ENCODE assay signal across 10 cellular contexts in genomic region chr1:198168180-198168579, GRCh38. TPM values are rescaled to one million over a fixed set of nuclear protein-coding genes. Genes with fewer than 3 reads are reported as not detected.
A peak's percentile ranks its signal among the peaks of the same experiment; 100 is the strongest.
DNase-seq lines count a peak whose midpoint lies in the region; ATAC-seq, FAIRE-seq and TF ChIP-seq lines count a peak whose summit lies in the region.
"Had no signal": no experiment of that assay in that cellular context is flagged by ENCODE, and none has a peak within 500 bp of the region (broad histone marks: within the 10 kb centered on the region; RNA-seq: fewer than 3 reads in every experiment).

No MANE protein-coding gene starts in this region.

- DNase-seq in activated CD4-positive, alpha-beta T cell treated with anti-CD3 and anti-CD28 coated beads for 36 hours: no peak
- no peak for DNase-seq in activated CD4-positive, alpha-beta T cell treated with anti-CD3 and anti-CD28 coated beads for 48 hours
- DNase-seq in Jurkat, Clone E6-1 (ENCODE audit: low read depth, low spot score): no peak
- DNase-seq in K562 (ENCODE audit: extremely low read depth in 1 of 4, low spot score in 3 of 4): peak in 1 of 4 experiments; percentile 10
- no peak for DNase-seq in gastrocnemius medialis
- no peak for DNase-seq in NCI-H1105 (lab: John Stamatoyannopoulos, UW)
- no peak for DNase-seq in NCI-H2227 treated with DMSO at 0.1 percent for 48 hours (lab: John Stamatoyannopoulos, UW)
- DNase-seq in NCI-H1105 treated with DMSO at 0.1 percent for 48 hours (lab: John Stamatoyannopoulos, UW): no peak
- DNase-seq: stimulated activated naive CD4-positive, alpha-beta T cell treated with Interleukin-2 at 50 U/mL for 16 hours had no signal

- H3K27ac ChIP-seq in K562 (ENCODE audit: extremely low read depth, low read depth, low read length) (no peak overlapping the region; the same call in 2 of the 3 replicates), gastrocnemius medialis (peak overlapping the region; percentile 52 to 70 (median 62))
- H3K27ac ChIP-seq: parathyroid adenoma had no signal

- no peaks in the 10 kb centered on the region for H3K9me1 ChIP-seq in K562 (ENCODE audit: control insufficient read depth, insufficient read depth, low read length)

- H3K4me1 Mint-ChIP-seq in activated CD4-positive, alpha-beta T cell treated with anti-CD3 and anti-CD28 coated beads for 36 hours: peaks cover 94% of the 10 kb centered on the region

- no peak for TF ChIP-seq EP300 in K562 (IDR thresholded peaks at IDR 0.05; ENCODE audit: low read length)

- H3K27me3 Mint-ChIP-seq in activated CD4-positive, alpha-beta T cell treated with anti-CD3 and anti-CD28 coated beads for 36 hours: no peaks in the 10 kb centered on the region

- H3K9ac ChIP-seq in K562 (ENCODE audit: insufficient read depth in 1 of 2, low read depth in 2 of 2, low read length in 2 of 2): peak overlapping the region in 1 of 2 experiments; percentile 15; a peak in 1 of 4 replicates
- H3K9ac ChIP-seq: parathyroid adenoma had no signal

- CTCF ChIA-PET in activated CD4-positive, alpha-beta T cell treated with anti-CD3 and anti-CD28 coated beads for 36 hours (lab: Charles Lee): interaction anchor here (0.7 to 2.3 kb wide), 3 partner anchors 10 to 212 kb away, joined by 3 to 8 read pairs (median 4); no protein-coding TSS in a partner anchor
- CTCF ChIA-PET in K562 (lab: Yijun Ruan, JAX; ENCODE audit: low intra/inter-chr PET ratio): no interaction called here

- H3K4me2 ChIP-seq in K562 (ENCODE audit: insufficient read depth, low read length): peak overlapping the region; percentile 9; the same call in 1 of the 2 replicates

- H3K79me2 ChIP-seq in K562 (ENCODE audit: control insufficient read depth, insufficient read depth, low read length): peaks cover 97% of the 10 kb centered on the region

- H3K9me3 ChIP-seq in K562 (replicated peaks; ENCODE audit: control insufficient read depth, insufficient read depth, low read depth, low read length) (no peaks in the 10 kb centered on the region), gastrocnemius medialis (no peaks in the 10 kb centered on the region)

- TF ChIP-seq POLR2A in K562 (conservative IDR thresholded peaks at IDR 0.05) (no peak), gastrocnemius medialis (IDR thresholded peaks at IDR 0.05) (no peak)

- in situ Hi-C loops in K562 (cut with MboI): no loop called here
- in situ Hi-C loops in gastrocnemius medialis (cut with MboI; ENCODE audit: low sequenced_read_pairs in 4 of 4): loop anchor here in 1 of 4 donors (25.0 kb wide), 1 partner anchor 256 kb away; the partner anchor contains the start of genes C1orf53 and LHX9

- peaks cover 21% of the 10 kb centered on the region; the same call in 1 of the 2 replicates for H4K20me1 ChIP-seq in K562 (replicated peaks; ENCODE audit: control insufficient read depth, insufficient read depth, low read length)

- ATAC-seq in activated CD4-positive, alpha-beta T cell treated with anti-CD3 and anti-CD28 coated beads for 36 hours: no peak
- peak; percentile 15; the same call in 2 of the 3 replicates for ATAC-seq in K562
- no peak for ATAC-seq in gastrocnemius medialis

- peaks cover 0 to 49% of the 10 kb centered on the region in 2 experiments; a peak in 3 of 5 replicates for H3K4me1 ChIP-seq in K562 (replicated peaks in 1 of 2; ENCODE audit: control insufficient read depth in 2 of 2, insufficient read depth in 2 of 2, low read length in 2 of 2)
- peaks cover 44 to 87% of the 10 kb centered on the region in 2 donors for H3K4me1 ChIP-seq in gastrocnemius medialis

- no peak for FAIRE-seq in K562 (lab: Jason Lieb, UNC)

- H3K36me3 Mint-ChIP-seq in activated CD4-positive, alpha-beta T cell treated with anti-CD3 and anti-CD28 coated beads for 36 hours (ENCODE audit: low read depth): peaks cover 12% of the 10 kb centered on the region

- peak overlapping the region; percentile 93 for H3K27ac Mint-ChIP-seq in activated CD4-positive, alpha-beta T cell treated with anti-CD3 and anti-CD28 coated beads for 36 hours

- TF ChIP-seq CTCF in K562 (IDR thresholded peaks at IDR 0.05 in 2 of 3, conservative IDR thresholded peaks at IDR 0.05 in 1 of 3; ENCODE audit: insufficient read depth in 2 of 3, low read depth in 1 of 3, low read length in 3 of 3) (no peak), gastrocnemius medialis (IDR thresholded peaks at IDR 0.05 in 4 of 5, conservative IDR thresholded peaks at IDR 0.05 in 1 of 5) (no peak)

- no TSS peak for BruUV-seq in K562 (replicated peaks; lab: Mats Ljungman, UMichigan)

- peak overlapping the region; percentile 30 for H3K4me3 ChIP-seq in Jurkat, Clone E6-1 (ENCODE audit: low read length)
- H3K4me3 ChIP-seq in K562 (no peak overlapping the region), gastrocnemius medialis (no peak overlapping the region)

- H3K27me3 ChIP-seq in K562 (ENCODE audit: control insufficient read depth in 2 of 2, insufficient read depth in 2 of 2, low read length in 2 of 2) (no peaks in the 10 kb centered on the region), gastrocnemius medialis (no peaks in the 10 kb centered on the region)

- intact Hi-C loops in activated CD4-positive, alpha-beta T cell treated with anti-CD3 and anti-CD28 coated beads for 36 hours (cut with DNase I, micrococcal nuclease): loop anchor here (5.0 to 10.0 kb wide), 4 partner anchors 354 to 1059 kb away; partner anchors contain the start of gene DENND1B (in 1 of the 2)
- intact Hi-C loops in K562 (cut with micrococcal nuclease) (loop anchor here (10.0 kb wide), 1 partner anchor 493 kb away; no protein-coding TSS in a partner anchor), gastrocnemius medialis (cut with DNase I; ENCODE audit: low total_unique reads) (no loop called here)

- H3K36me3 ChIP-seq in K562 (ENCODE audit: control insufficient read depth, insufficient read depth, low read length): no peaks in the 10 kb centered on the region; the same call in 2 of the 3 replicates
- no peaks in the 10 kb centered on the region for H3K36me3 ChIP-seq in gastrocnemius medialis

- H3K9me3 Mint-ChIP-seq in activated CD4-positive, alpha-beta T cell treated with anti-CD3 and anti-CD28 coated beads for 36 hours (ENCODE audit: low read depth): peaks cover 2% of the 10 kb centered on the region

- no peak for TF ChIP-seq RAD21 in K562 (CRISPR knock-in tag; conservative IDR thresholded peaks at IDR 0.05 in 1 of 2, IDR thresholded peaks at IDR 0.05 in 1 of 2)

- peak overlapping the region; percentile 54 for H3K4me3 Mint-ChIP-seq in activated CD4-positive, alpha-beta T cell treated with anti-CD3 and anti-CD28 coated beads for 36 hours

- POLR2A ChIA-PET in activated CD4-positive, alpha-beta T cell treated with anti-CD3 and anti-CD28 coated beads for 36 hours (lab: Charles Lee): no interaction called here
- POLR2A ChIA-PET in K562 (lab: Yijun Ruan, JAX): interaction anchor here (1.6 kb wide), 1 partner anchor 12 kb away, joined by 5 read pairs; the partner anchor contains the start of gene NEK7

- H2AFZ ChIP-seq in K562 (ENCODE audit: low read depth, low read length): no peak overlapping the region
- H2AFZ ChIP-seq: parathyroid adenoma had no signal

- 28% methylated on average over 2 of the region's 2 CpGs for WGBS in K562 (ENCODE audit: insufficient coverage, low coverage, missing lambda C conversion rate)

TF ChIP-seq in K562, 482 proteins besides CTCF, POLR2A, EP300 and RAD21:
- TF ChIP-seq IFI16 (CRISPR knock-in tag; IDR thresholded peaks at IDR 0.05) (no peak), TEAD1 (CRISPR knock-in tag; IDR thresholded peaks at IDR 0.05) (no peak), PHB2 (IDR thresholded peaks at IDR 0.05; ENCODE audit: low read depth) (no peak), MYC (IDR thresholded peaks at IDR 0.05; ENCODE audit: low read depth, low read length) (no peak), MYC (CRISPR knock-in tag; IDR thresholded peaks at IDR 0.05; ENCODE audit: borderline replicate concordance, low read depth) (no peak), BRCA1 (IDR thresholded peaks at IDR 0.05) (no peak), BRCA1 (CRISPR knock-in tag; IDR thresholded peaks at IDR 0.05) (no peak)
TF ChIP-seq in K562: peak in this region for 0.

RNA-seq across cellular contexts. Expression of gene NEK7, which starts 11.4 kb away (rescaled TPM):
- 10 to 100 TPM; 46.9 to 49.0 TPM for total RNA-seq in activated CD4-positive, alpha-beta T cell treated with anti-CD3 and anti-CD28 coated beads for 36 hours
- 120 TPM for polyA plus RNA-seq in Jurkat, Clone E6-1 (2012; ENCODE audit: insufficient read depth, insufficient read length)
- total RNA-seq in K562 (2011; cell fraction: chromatin; rRNA removed; ENCODE audit: low replicate concordance): 10.7 and 36.6 TPM in 2 replicates
- total RNA-seq in K562 (2011; cell fraction: nucleolus; rRNA removed): 5.7 and 6.2 TPM in 2 replicates
- 10.0 and 16.6 TPM in 2 replicates for total RNA-seq in K562 (2011; cell fraction: nucleoplasm; rRNA removed)
- total RNA-seq in K562 (2014; rRNA removed): 25.5 and 30.9 TPM in 2 replicates
- total RNA-seq in K562 (2014; rRNA removed; fragmentation: Illumina TruSeq; extraction: Trizol): 33.5 and 36.4 TPM in 2 replicates
- 23.7 and 27.7 TPM in 2 replicates for total RNA-seq in K562 (2015; rRNA removed; fragmentation: Illumina TruSeq; extraction: Trizol)
- total RNA-seq in K562 (2021): 30.3 and 33.2 TPM in 2 replicates
- polyA plus RNA-seq in K562 (2011; rRNA removed): 37.1 and 37.3 TPM in 2 replicates
- 9.9 and 20.0 TPM in 2 replicates for polyA plus RNA-seq in K562 (2011; cell fraction: cytosol; rRNA removed)
- polyA plus RNA-seq in K562 (2011; cell fraction: nucleus; rRNA removed): 20.6 and 37.5 TPM in 2 replicates
- polyA plus RNA-seq in K562 (2012): 16.0 and 19.7 TPM in 2 replicates
- polyA plus RNA-seq in K562 (2014; fragmentation: Illumina TruSeq; extraction: Trizol): 22.0 and 23.5 TPM in 2 replicates
- 1 to 10 TPM; 8.5 to 10.0 TPM for polyA plus RNA-seq in K562 (2014; fragmentation: Nextera tagmentation; extraction: Ambion mirVana)
- 16.0 and 20.4 TPM in 2 replicates for polyA plus RNA-seq in K562 (2014; rRNA removed)
- polyA minus RNA-seq in K562 (2011; rRNA and poly(A)+ RNA removed): 64.1 and 75.5 TPM in 2 replicates
- 21.6 and 23.2 TPM in 2 replicates for polyA minus RNA-seq in K562 (2011; cell fraction: cytosol; rRNA and poly(A)+ RNA removed)
- polyA minus RNA-seq in K562 (2011; cell fraction: nucleus; rRNA and poly(A)+ RNA removed): 21.5 and 38.9 TPM in 2 replicates
- 100 to 1,000 TPM in 3 of 4 donors, 10 to 100 TPM in 1; 98.1 to 152 (median 118) TPM for total RNA-seq in gastrocnemius medialis
